26 cellular contexts compared by ENCODE assay signal in the genomic region with DNA sequence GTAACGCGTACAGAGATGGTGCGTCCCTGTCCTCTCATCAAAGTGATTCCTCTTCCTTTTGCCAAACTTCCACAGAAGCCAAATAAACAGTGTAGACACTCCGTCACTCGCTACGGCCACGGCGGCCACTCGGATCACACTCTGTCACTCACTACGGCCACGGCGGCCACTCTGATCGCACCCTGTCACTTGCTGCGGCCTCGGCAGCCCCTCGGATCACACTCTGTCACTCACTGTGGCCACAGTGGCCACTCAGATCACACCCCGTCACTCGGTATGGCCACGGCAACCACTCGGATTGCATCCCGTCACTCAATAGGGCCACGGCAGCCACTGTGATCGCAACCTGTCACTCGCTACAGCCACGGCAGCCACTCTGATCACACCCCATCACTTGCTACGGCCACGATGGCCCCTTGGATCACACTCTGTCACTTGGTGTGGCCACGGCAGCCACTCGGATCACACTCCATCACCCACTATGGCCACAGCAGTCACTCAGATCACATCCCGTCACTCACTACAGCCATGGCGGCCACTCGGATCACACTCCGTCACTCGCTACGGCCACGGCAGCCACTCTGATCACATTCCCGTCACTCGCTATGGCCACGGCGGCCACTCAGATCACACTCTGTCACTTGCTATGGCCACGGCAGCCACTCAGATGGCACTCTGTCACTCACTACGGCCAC.
"Had no signal": no experiment of that assay in that cellular context is flagged by ENCODE, and none has a peak within 500 bp of the region (broad histone marks: within the 10 kb centered on the region; RNA-seq: fewer than 3 reads in every experiment).

No MANE protein-coding gene starts in this region.

- H3K36me3 Mint-ChIP-seq: activated naive CD8-positive, alpha-beta T cell treated with anti-CD3 and anti-CD28 coated beads, Interleukin-2, amount 10 ng/mL, durations not matched to agents 7 days and 5 days had no signal

- DNase-seq: activated CD4-positive, alpha-beta memory T cell treated with anti-CD3 and anti-CD28 coated beads, Interleukin-2, amount 10 ng/mL, durations not matched to agents 7 days and 5 days; activated CD4-positive, alpha-beta T cell treated with anti-CD3 and anti-CD28 coated beads for 36 hours; activated CD4-positive, alpha-beta T cell treated with anti-CD3 and anti-CD28 coated beads, Interleukin-2, amount 50 U/mL, for 1 hour; activated gamma-delta T cell; activated naive CD4-positive, alpha-beta T cell treated with anti-CD3 and anti-CD28 coated beads for 36 hours; activated naive CD8-positive, alpha-beta T cell treated with anti-CD3 and anti-CD28 coated beads, Interleukin-2, amount 10 ng/mL, durations not matched to agents 7 days and 5 days; activated T-cell treated with anti-CD3 and anti-CD28 coated beads for 4 hours; activated T-cell treated with anti-CD3 and anti-CD28 coated beads, Interleukin-2, amount 50 U/mL, for 48 hours; anterior cingulate cortex; MG63; MV-4-11; NCI-H1092 treated with DMSO at 0.1 percent for 48 hours; NCI-H1417 treated with DMSO at 0.1 percent for 48 hours; NCI-H1694; NCI-H2029 treated with DMSO at 0.1 percent for 48 hours; NCI-H345; NCI-H510A; NCI-H526 treated with DMSO at 0.1 percent for 48 hours; NCI-H82; SJCRH30; SK-N-SH; T-helper 1 cell had no signal

- H3K4me3 ChIP-seq: adrenal gland, MG63, SJCRH30 had no signal

- H3K9me3 ChIP-seq: adrenal gland, MG63, SJCRH30, SK-N-SH had no signal

- H3K27ac Mint-ChIP-seq: activated CD4-positive, alpha-beta memory T cell treated with anti-CD3 and anti-CD28 coated beads, Interleukin-2, amount 10 ng/mL, durations not matched to agents 7 days and 5 days; activated CD4-positive, alpha-beta T cell treated with anti-CD3 and anti-CD28 coated beads for 36 hours; activated naive CD4-positive, alpha-beta T cell treated with anti-CD3 and anti-CD28 coated beads for 36 hours; activated naive CD8-positive, alpha-beta T cell treated with anti-CD3 and anti-CD28 coated beads, Interleukin-2, amount 10 ng/mL, durations not matched to agents 7 days and 5 days; activated T-helper 17 cell treated with anti-CD3 and anti-CD28 coated beads, Interleukin-2, amount 50 U/mL, for 72 hours had no signal

- H3K4me3 Mint-ChIP-seq: activated CD4-positive, alpha-beta memory T cell treated with anti-CD3 and anti-CD28 coated beads, Interleukin-2, amount 10 ng/mL, durations not matched to agents 7 days and 5 days; activated CD4-positive, alpha-beta T cell treated with anti-CD3 and anti-CD28 coated beads for 36 hours; activated naive CD4-positive, alpha-beta T cell treated with anti-CD3 and anti-CD28 coated beads for 36 hours; activated naive CD8-positive, alpha-beta T cell treated with anti-CD3 and anti-CD28 coated beads, Interleukin-2, amount 10 ng/mL, durations not matched to agents 7 days and 5 days; activated T-helper 17 cell treated with anti-CD3 and anti-CD28 coated beads, Interleukin-2, amount 50 U/mL, for 72 hours had no signal

- H3K27ac ChIP-seq: KMS-11, SJCRH30, VCaP had no signal

- H3K27me3 Mint-ChIP-seq: activated CD4-positive, alpha-beta memory T cell treated with anti-CD3 and anti-CD28 coated beads, Interleukin-2, amount 10 ng/mL, durations not matched to agents 7 days and 5 days; activated CD4-positive, alpha-beta T cell treated with anti-CD3 and anti-CD28 coated beads for 36 hours; activated naive CD8-positive, alpha-beta T cell treated with anti-CD3 and anti-CD28 coated beads, Interleukin-2, amount 10 ng/mL, durations not matched to agents 7 days and 5 days had no signal

- ATAC-seq: activated CD4-positive, alpha-beta T cell treated with anti-CD3 and anti-CD28 coated beads for 36 hours; activated T-helper 17 cell treated with anti-CD3 and anti-CD28 coated beads, Interleukin-2, amount 50 U/mL, for 72 hours had no signal

- H3K4me1 ChIP-seq: adrenal gland, SJCRH30 had no signal

- H3K4me1 Mint-ChIP-seq: activated CD4-positive, alpha-beta memory T cell treated with anti-CD3 and anti-CD28 coated beads, Interleukin-2, amount 10 ng/mL, durations not matched to agents 7 days and 5 days; activated CD4-positive, alpha-beta T cell treated with anti-CD3 and anti-CD28 coated beads for 36 hours; activated naive CD8-positive, alpha-beta T cell treated with anti-CD3 and anti-CD28 coated beads, Interleukin-2, amount 10 ng/mL, durations not matched to agents 7 days and 5 days; activated T-helper 17 cell treated with anti-CD3 and anti-CD28 coated beads, Interleukin-2, amount 50 U/mL, for 72 hours had no signal

- H3K9me3 Mint-ChIP-seq: activated naive CD4-positive, alpha-beta T cell treated with anti-CD3 and anti-CD28 coated beads for 36 hours; activated naive CD8-positive, alpha-beta T cell treated with anti-CD3 and anti-CD28 coated beads, Interleukin-2, amount 10 ng/mL, durations not matched to agents 7 days and 5 days; activated T-helper 17 cell treated with anti-CD3 and anti-CD28 coated beads, Interleukin-2, amount 50 U/mL, for 72 hours had no signal

- H3K27me3 ChIP-seq: adrenal gland, MG63, SJCRH30 had no signal

- H3K36me3 ChIP-seq: adrenal gland, MG63, SJCRH30 had no signal
